2 cellular contexts compared by ENCODE assay signal in the genomic region with DNA sequence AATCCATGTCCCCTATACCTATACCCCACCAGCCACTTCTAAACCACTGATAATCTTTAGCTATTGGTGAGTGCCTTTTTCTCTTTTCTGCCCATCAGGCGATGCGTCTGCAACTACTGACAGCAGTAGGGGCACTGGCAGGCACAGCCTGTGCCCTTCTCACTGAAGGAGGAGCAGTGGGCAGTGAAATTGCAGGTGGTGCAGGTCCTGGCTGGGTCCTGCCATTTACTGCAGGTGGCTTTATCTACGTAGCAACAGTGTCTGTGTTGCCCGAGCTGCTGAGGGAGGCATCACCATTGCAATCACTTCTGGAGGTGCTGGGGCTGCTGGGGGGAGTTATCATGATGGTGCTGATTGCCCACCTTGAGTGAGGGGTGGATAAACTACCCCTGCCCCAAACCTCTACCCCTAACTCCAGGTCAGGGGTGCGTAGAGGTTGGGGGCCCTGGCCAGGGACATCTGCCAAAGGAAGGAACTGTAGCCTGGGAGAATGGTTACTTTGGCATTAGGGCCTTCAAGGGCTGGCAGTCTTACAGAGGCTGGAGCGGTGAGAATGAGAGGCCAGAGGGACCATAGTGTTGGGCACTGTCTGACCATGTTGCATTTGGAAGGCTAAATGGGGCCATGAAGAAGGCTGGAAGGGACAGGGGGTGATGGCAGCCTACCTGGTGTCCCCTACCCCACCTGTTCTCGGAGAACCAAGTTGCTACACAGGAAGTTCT.
TF ChIP-seq lines count a peak whose summit lies in the region.

No MANE protein-coding gene starts in this region.

TF ChIP-seq in A549, 52 proteins besides CTCF, POLR2A, EP300 and RAD21:
- TF ChIP-seq, protein P1, sequence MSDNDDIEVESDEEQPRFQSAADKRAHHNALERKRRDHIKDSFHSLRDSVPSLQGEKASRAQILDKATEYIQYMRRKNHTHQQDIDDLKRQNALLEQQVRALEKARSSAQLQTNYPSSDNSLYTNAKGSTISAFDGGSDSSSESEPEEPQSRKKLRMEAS (IDR thresholded peaks at IDR 0.05), result no peak
- TF ChIP-seq HOXA7 (CRISPR knock-in tag; IDR thresholded peaks at IDR 0.05) (no peak), CHD4 (IDR thresholded peaks at IDR 0.05; ENCODE audit: borderline replicate concordance) (no peak), ZNF302 (CRISPR knock-in tag; IDR thresholded peaks at IDR 0.05) (no peak), HOXB5 (CRISPR knock-in tag; IDR thresholded peaks at IDR 0.05) (no peak), RNF2 (IDR thresholded peaks at IDR 0.05; ENCODE audit: borderline replicate concordance, low read depth) (no peak), PHF8 (IDR thresholded peaks at IDR 0.05; ENCODE audit: borderline replicate concordance, low read depth) (no peak), FOXS1 (CRISPR knock-in tag; IDR thresholded peaks at IDR 0.05) (no peak), FOSB (CRISPR knock-in tag; IDR thresholded peaks at IDR 0.05) (no peak), SMC3 (IDR thresholded peaks at IDR 0.05) (no peak), SREBF2 (IDR thresholded peaks at IDR 0.05) (no peak), NR3C1 (IDR thresholded peaks at IDR 0.05) (no peak), KDM5A (IDR thresholded peaks at IDR 0.05) (no peak)
- TF ChIP-seq, protein P2, sequence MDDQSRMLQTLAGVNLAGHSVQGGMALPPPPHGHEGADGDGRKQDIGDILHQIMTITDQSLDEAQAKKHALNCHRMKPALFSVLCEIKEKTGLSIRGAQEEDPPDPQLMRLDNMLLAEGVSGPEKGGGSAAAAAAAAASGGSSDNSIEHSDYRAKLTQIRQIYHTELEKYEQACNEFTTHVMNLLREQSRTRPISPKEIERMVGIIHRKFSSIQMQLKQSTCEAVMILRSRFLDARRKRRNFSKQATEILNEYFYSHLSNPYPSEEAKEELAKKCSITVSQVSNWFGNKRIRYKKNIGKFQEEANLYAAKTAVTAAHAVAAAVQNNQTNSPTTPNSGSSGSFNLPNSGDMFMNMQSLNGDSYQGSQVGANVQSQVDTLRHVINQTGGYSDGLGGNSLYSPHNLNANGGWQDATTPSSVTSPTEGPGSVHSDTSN (IDR thresholded peaks at IDR 0.05), result no peak
- TF ChIP-seq, protein P3, sequence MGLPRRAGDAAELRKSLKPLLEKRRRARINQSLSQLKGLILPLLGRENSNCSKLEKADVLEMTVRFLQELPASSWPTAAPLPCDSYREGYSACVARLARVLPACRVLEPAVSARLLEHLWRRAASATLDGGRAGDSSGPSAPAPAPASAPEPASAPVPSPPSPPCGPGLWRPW (IDR thresholded peaks at IDR 0.05), result no peak

TF ChIP-seq in HCT116, 20 proteins besides CTCF, POLR2A, EP300 and RAD21:
- no peak for TF ChIP-seq EZH2 (IDR thresholded peaks at IDR 0.05)
- no peak for TF ChIP-seq EGR1 (IDR thresholded peaks at IDR 0.05; ENCODE audit: low read depth)
- TF ChIP-seq, protein P4, sequence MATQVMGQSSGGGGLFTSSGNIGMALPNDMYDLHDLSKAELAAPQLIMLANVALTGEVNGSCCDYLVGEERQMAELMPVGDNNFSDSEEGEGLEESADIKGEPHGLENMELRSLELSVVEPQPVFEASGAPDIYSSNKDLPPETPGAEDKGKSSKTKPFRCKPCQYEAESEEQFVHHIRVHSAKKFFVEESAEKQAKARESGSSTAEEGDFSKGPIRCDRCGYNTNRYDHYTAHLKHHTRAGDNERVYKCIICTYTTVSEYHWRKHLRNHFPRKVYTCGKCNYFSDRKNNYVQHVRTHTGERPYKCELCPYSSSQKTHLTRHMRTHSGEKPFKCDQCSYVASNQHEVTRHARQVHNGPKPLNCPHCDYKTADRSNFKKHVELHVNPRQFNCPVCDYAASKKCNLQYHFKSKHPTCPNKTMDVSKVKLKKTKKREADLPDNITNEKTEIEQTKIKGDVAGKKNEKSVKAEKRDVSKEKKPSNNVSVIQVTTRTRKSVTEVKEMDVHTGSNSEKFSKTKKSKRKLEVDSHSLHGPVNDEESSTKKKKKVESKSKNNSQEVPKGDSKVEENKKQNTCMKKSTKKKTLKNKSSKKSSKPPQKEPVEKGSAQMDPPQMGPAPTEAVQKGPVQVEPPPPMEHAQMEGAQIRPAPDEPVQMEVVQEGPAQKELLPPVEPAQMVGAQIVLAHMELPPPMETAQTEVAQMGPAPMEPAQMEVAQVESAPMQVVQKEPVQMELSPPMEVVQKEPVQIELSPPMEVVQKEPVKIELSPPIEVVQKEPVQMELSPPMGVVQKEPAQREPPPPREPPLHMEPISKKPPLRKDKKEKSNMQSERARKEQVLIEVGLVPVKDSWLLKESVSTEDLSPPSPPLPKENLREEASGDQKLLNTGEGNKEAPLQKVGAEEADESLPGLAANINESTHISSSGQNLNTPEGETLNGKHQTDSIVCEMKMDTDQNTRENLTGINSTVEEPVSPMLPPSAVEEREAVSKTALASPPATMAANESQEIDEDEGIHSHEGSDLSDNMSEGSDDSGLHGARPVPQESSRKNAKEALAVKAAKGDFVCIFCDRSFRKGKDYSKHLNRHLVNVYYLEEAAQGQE (IDR thresholded peaks at IDR 0.05; ENCODE audit: low read depth), result no peak
- TF ChIP-seq YY1 (IDR thresholded peaks at IDR 0.05; ENCODE audit: extremely low read depth, insufficient replicate concordance, low read depth, low read length), result no peak
- TF ChIP-seq, protein P5, sequence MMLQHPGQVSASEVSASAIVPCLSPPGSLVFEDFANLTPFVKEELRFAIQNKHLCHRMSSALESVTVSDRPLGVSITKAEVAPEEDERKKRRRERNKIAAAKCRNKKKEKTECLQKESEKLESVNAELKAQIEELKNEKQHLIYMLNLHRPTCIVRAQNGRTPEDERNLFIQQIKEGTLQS (IDR thresholded peaks at IDR 0.05), result no peak
- TF ChIP-seq JUND (IDR thresholded peaks at IDR 0.05), result no peak
- TF ChIP-seq CEBPB (IDR thresholded peaks at IDR 0.05; ENCODE audit: low read depth), result no peak
- no peak for TF ChIP-seq ELF1 (IDR thresholded peaks at IDR 0.05; ENCODE audit: borderline replicate concordance, low read depth)
- no peak for TF ChIP-seq ZNF274 (IDR thresholded peaks at IDR 0.05; ENCODE audit: low read depth, low read length)
- TF ChIP-seq CBX3 (IDR thresholded peaks at IDR 0.05; ENCODE audit: low read depth), result no peak
TF ChIP-seq in HCT116: peak in this region for 0.
